In genomic region chr14:38404100-38404541, GRCh38 we compare ENCODE assay signal across 20 cellular contexts.
DNase-seq lines count a peak whose midpoint lies in the region; ATAC-seq and TF ChIP-seq lines count a peak whose summit lies in the region.
"Had no signal": no experiment of that assay in that cellular context is flagged by ENCODE, and none has a peak within 500 bp of the region (broad histone marks: within the 10 kb centered on the region; RNA-seq: fewer than 3 reads in every experiment).

No MANE protein-coding gene starts in this region.

- TF ChIP-seq POLR2A in uterus (IDR thresholded peaks at IDR 0.05) (no peak), testis (IDR thresholded peaks at IDR 0.05) (no peak)

- no peaks in the 10 kb centered on the region for H3K36me3 ChIP-seq in osteoblast (ENCODE audit: insufficient read depth, low read length)
- no peaks in the 10 kb centered on the region for H3K36me3 ChIP-seq in uterus
- no peaks in the 10 kb centered on the region for H3K36me3 ChIP-seq in testis (ENCODE audit: low read depth, missing control alignments)
- H3K36me3 ChIP-seq: BLaER1 had no signal

- H3K4me3 ChIP-seq in AG10803 (ENCODE audit: low read length) (no peak overlapping the region), choroid plexus epithelial cell (ENCODE audit: low read depth, low read length) (no peak overlapping the region), osteoblast (ENCODE audit: insufficient read depth, low read length) (no peak overlapping the region), uterus (no peak overlapping the region), testis (no peak overlapping the region)
- H3K4me3 ChIP-seq: BLaER1, psoas muscle had no signal

- H3K4me2 ChIP-seq in osteoblast (ENCODE audit: insufficient read depth, low read length), result no peak overlapping the region
- H3K4me2 ChIP-seq: BLaER1 had no signal

- H2AFZ ChIP-seq in osteoblast (ENCODE audit: low read length), result no peak overlapping the region

- ATAC-seq in HG02798 (IDR thresholded peaks at IDR 0.05; ENCODE audit: poor library complexity, unreplicated experiment), result no peak
- ATAC-seq: activated T-cell treated with anti-CD3 and anti-CD28 coated beads, Interleukin-2, amount 50 U/mL, for 4 hours; left ventricle myocardium superior; psoas muscle had no signal

- H3K79me2 ChIP-seq in osteoblast (ENCODE audit: insufficient read depth, low read length), result no peaks in the 10 kb centered on the region

- no peaks in the 10 kb centered on the region for H4K20me1 ChIP-seq in osteoblast (ENCODE audit: insufficient read depth, low read length)
- H4K20me1 ChIP-seq: BLaER1 had no signal

- intact Hi-C loops in uterus (cut with DNase I; ENCODE audit: low total_unique reads), result no loop called here
- intact Hi-C loops in testis (cut with DNase I; ENCODE audit: low total_unique reads), result no loop called here

- 85 to 90% methylated on average over 1 of the region's 1 CpG for WGBS in testis, 2 donors

- H3K4me1 ChIP-seq in osteoblast (ENCODE audit: insufficient read depth, low read length) (peaks cover 7% of the 10 kb centered on the region), uterus (no peaks in the 10 kb centered on the region), testis (no peaks in the 10 kb centered on the region)
- H3K4me1 ChIP-seq: psoas muscle had no signal

- H3K9me3 ChIP-seq in osteoblast (ENCODE audit: low read depth, low read length) (no peaks in the 10 kb centered on the region), uterus (no peaks in the 10 kb centered on the region), testis (no peaks in the 10 kb centered on the region)
- H3K9me3 ChIP-seq: BLaER1, psoas muscle had no signal

- DNase-seq in AG10803 (ENCODE audit: low read depth), result peak; percentile 95
- peak; percentile 81 for DNase-seq in NCI-H226
- DNase-seq in choroid plexus epithelial cell (ENCODE audit: low read depth), result peak; percentile 75
- DNase-seq in osteoblast (ENCODE audit: insufficient read length, low spot score, missing footprints), result no peak
- DNase-seq in uterus, result no peak
- no peak for DNase-seq in testis
- DNase-seq in NCI-H345 (lab: John Stamatoyannopoulos, UW), result no peak
- DNase-seq: activated CD4-positive, alpha-beta T cell treated with anti-CD3 and anti-CD28 coated beads, Interleukin-2, amount 10 ng/mL, durations not matched to agents 7 days and 5 days; activated naive CD8-positive, alpha-beta T cell treated with anti-CD3 and anti-CD28 coated beads, Interleukin-2, amount 10 ng/mL, durations not matched to agents 7 days and 5 days; activated T-cell treated with anti-CD3 and anti-CD28 coated beads, Interleukin-2, amount 50 U/mL, for 4 hours; DMS 273 treated with DMSO at 0.1 percent for 48 hours; left ventricle myocardium superior; naive B cell; NCI-H1092; NCI-H2171 treated with DMSO at 0.1 percent for 48 hours; psoas muscle; SHP77 treated with DMSO at 0.1 percent for 48 hours; T-helper 9 cell had no signal

- TF ChIP-seq CTCF in AG10803 (conservative IDR thresholded peaks at IDR 0.05; ENCODE audit: low read length), result no peak
- TF ChIP-seq CTCF in choroid plexus epithelial cell (conservative IDR thresholded peaks at IDR 0.05; ENCODE audit: low read depth, low read length), result no peak
- no peak for TF ChIP-seq CTCF in osteoblast (IDR thresholded peaks at IDR 0.05; ENCODE audit: extremely low read depth, low read depth, low read length)
- no peak for TF ChIP-seq CTCF in uterus (IDR thresholded peaks at IDR 0.05)
- no peak for TF ChIP-seq CTCF in testis (IDR thresholded peaks at IDR 0.05)

- H3K27ac ChIP-seq in osteoblast (ENCODE audit: low read depth, low read length), result peak overlapping the region; percentile 58
- H3K27ac ChIP-seq in uterus, result peak overlapping the region in 1 of 2 donors; percentile 4
- no peak overlapping the region for H3K27ac ChIP-seq in testis
- H3K27ac ChIP-seq: BLaER1, psoas muscle had no signal

- no peaks in the 10 kb centered on the region for H3K27me3 ChIP-seq in osteoblast (ENCODE audit: insufficient read depth, low read length)
- no peaks in the 10 kb centered on the region for H3K27me3 ChIP-seq in uterus
- H3K27me3 ChIP-seq in testis, result no peaks in the 10 kb centered on the region
- H3K27me3 ChIP-seq: BLaER1 had no signal

Comparison
In these comparisons a context has a peak if more than half of its experiments do, and no peak if none do; other contexts are left out.
1. DNase-seq: peak in AG10803 (single experiment), NCI-H226 (single experiment) and choroid plexus epithelial cell (single experiment); none in osteoblast (single experiment), uterus (0 of 2), testis (single experiment) and NCI-H345 (single experiment).